ENCODE assay signal across 1 cellular context in the genomic region with DNA sequence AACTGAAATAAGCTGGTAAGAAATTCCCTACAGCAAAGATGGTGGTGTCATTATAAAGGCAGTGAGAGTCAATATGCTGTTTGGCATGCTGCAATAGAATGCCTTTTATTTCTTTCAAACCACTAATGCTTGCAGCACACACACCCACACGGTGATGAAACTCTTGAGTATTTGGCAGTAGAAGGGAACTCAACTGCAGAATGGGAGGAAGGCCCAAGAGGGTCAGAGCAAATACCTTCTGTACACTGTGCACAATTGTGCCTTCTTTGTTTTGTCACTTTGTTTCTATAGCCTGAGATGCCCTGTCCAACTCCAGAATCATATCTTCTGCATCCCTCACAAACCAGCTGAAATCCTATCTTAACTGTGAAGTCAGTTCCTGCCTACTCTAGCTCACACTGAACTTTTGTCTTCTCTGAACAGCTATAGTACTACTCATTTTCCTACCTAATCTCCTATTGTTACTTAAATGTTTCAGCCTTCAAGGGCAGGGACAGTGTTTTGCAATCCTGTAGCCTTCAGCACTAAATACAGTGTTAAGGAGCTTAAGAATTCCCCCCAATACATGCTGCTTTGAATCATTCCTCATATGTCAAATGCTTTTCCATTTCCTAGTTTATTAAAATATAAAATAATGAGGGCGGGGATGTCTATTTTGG.
TF ChIP-seq lines count a peak whose summit lies in the region.

No MANE protein-coding gene starts in this region.

TF ChIP-seq in IMR-90, 13 proteins besides CTCF, POLR2A, EP300 and RAD21 (continued from another document):
- no peak for TF ChIP-seq BHLHE40 (IDR thresholded peaks at IDR 0.05; ENCODE audit: low read depth, low read length)
- TF ChIP-seq, protein P1, sequence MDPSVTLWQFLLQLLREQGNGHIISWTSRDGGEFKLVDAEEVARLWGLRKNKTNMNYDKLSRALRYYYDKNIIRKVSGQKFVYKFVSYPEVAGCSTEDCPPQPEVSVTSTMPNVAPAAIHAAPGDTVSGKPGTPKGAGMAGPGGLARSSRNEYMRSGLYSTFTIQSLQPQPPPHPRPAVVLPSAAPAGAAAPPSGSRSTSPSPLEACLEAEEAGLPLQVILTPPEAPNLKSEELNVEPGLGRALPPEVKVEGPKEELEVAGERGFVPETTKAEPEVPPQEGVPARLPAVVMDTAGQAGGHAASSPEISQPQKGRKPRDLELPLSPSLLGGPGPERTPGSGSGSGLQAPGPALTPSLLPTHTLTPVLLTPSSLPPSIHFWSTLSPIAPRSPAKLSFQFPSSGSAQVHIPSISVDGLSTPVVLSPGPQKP (IDR thresholded peaks at IDR 0.05; ENCODE audit: borderline replicate concordance, low read depth, low read length), result no peak
TF ChIP-seq in IMR-90: peak in this region for 3.
